7 cellular contexts compared by ENCODE assay signal in genomic region chr9:37114442-37114841, GRCh38. TPM values are rescaled to one million over a fixed set of nuclear protein-coding genes. Genes with fewer than 3 reads are reported as not detected.
DNase-seq lines count a peak whose midpoint lies in the region; ATAC-seq, FAIRE-seq and TF ChIP-seq lines count a peak whose summit lies in the region.
"Not testable (repeated sequence)": the region's sequence is repeated elsewhere in the genome, so short reads cannot be mapped to it uniquely, and the experiment has no call there.

No MANE protein-coding gene starts in this region.

- SMC1A ChIA-PET in GM12878 (lab: Charles Lee; ENCODE audit: uncharacterized antibody, unreplicated experiment) = interaction anchor here (0.6 to 1.6 kb wide), 3 partner anchors 11 to 214 kb away, joined by 3 to 5 read pairs (median 4); no protein-coding TSS in a partner anchor

- in situ Hi-C loops in GM12878 (cut with MboI) = not testable (repeated sequence)

- TF ChIP-seq CTCF in DOHH2 (IDR thresholded peaks at IDR 0.05; ENCODE audit: low read depth, low read length, poor library complexity, severe bottlenecking); GM12878 (IDR thresholded peaks at IDR 0.05 in 2 of 3, conservative IDR thresholded peaks at IDR 0.05 in 1 of 3; ENCODE audit: control insufficient read depth in 2 of 3, extremely low read depth in 1 of 3, insufficient read depth in 1 of 3, low read depth in 3 of 3, low read length in 3 of 3): not testable (repeated sequence)

- H3K9me3 Mint-ChIP-seq in memory B cell; stimulated activated naive B cell treated with anti-CD40 and anti-IgM and Interleukin-4, amounts not matched to agents 10 μg/mL and 1 μg/mL and 100 μg/mL, for 72 hours: not testable (repeated sequence)

- not testable (repeated sequence) for H3K27me3 Mint-ChIP-seq in memory B cell; stimulated activated naive B cell treated with anti-CD40 and anti-IgM and Interleukin-4, amounts not matched to agents 10 μg/mL and 1 μg/mL and 100 μg/mL, for 72 hours

- RAD21 ChIA-PET in GM12878 (lab: Charles Lee; ENCODE audit: unreplicated experiment) = interaction anchor here (0.6 kb wide), 1 partner anchor 251 kb away, joined by 3 read pairs; no protein-coding TSS in a partner anchor

- peak overlapping the region; percentile 55 for H3K27ac ChIP-seq in DOHH2 (ENCODE audit: low read depth, low read length)
- not testable (repeated sequence) for H3K27ac ChIP-seq in GM12878 (ENCODE audit: control insufficient read depth, insufficient read depth)

- CTCF ChIA-PET in GM12878 (lab: Yijun Ruan, JAX) = not testable (repeated sequence)

- not testable (repeated sequence) for DNase-seq in GM12892 (ENCODE audit: insufficient read length); GM19239 (ENCODE audit: insufficient read length, low spot score); GM12878 (ENCODE audit: low read depth, low spot score); memory B cell (ENCODE audit: low spot score in 2 of 2); stimulated activated naive B cell treated with anti-CD40 and anti-IgM and Interleukin-4, amounts not matched to agents 10 μg/mL and 1 μg/mL and 100 μg/mL, for 72 hours
- peak; percentile 10 to 18 for DNase-seq in NCI-H526 (lab: John Stamatoyannopoulos, UW)

- POLR2A ChIA-PET in GM12878 (lab: Charles Lee) = interaction anchor here (1.0 kb wide), 1 partner anchor 24 kb away, joined by 4 read pairs; no protein-coding TSS in a partner anchor

- peak overlapping the region; percentile 80 for H3K4me2 ChIP-seq in DOHH2 (ENCODE audit: low read length)
- H3K4me2 ChIP-seq in GM12878 (ENCODE audit: control insufficient read depth, insufficient read depth) = not testable (repeated sequence)

- not testable (repeated sequence) for ATAC-seq in GM12878
- peak; percentile 54 for ATAC-seq in memory B cell (ENCODE audit: low read depth)
- ATAC-seq in stimulated activated naive B cell treated with anti-CD40 and anti-IgM and Interleukin-4, amounts not matched to agents 10 μg/mL and 1 μg/mL and 100 μg/mL, for 72 hours (replicated peaks) = peak; percentile 33 to 34

- H3K9me3 ChIP-seq in DOHH2 (ENCODE audit: control insufficient read depth, insufficient read depth, low read length); GM12878 (replicated peaks; ENCODE audit: control insufficient read depth, insufficient read depth, low read length): not testable (repeated sequence)

- H3K4me1 ChIP-seq in DOHH2 (ENCODE audit: control insufficient read depth, low read length) = peaks cover 36% of the 10 kb centered on the region
- H3K4me1 ChIP-seq in GM12878 (ENCODE audit: control insufficient read depth, insufficient read depth, low read length) = not testable (repeated sequence)

- H3K4me3 Mint-ChIP-seq in memory B cell; stimulated activated naive B cell treated with anti-CD40 and anti-IgM and Interleukin-4, amounts not matched to agents 10 μg/mL and 1 μg/mL and 100 μg/mL, for 72 hours: not testable (repeated sequence)

- intact Hi-C loops in GM12878 (cut with micrococcal nuclease; ENCODE audit: unreplicated experiment) = not testable (repeated sequence)

- FAIRE-seq in GM12892 (lab: Jason Lieb, UNC) = peak; percentile 89
- FAIRE-seq in GM19239 (lab: Jason Lieb, UNC) = peak; percentile 86
- peak; percentile 89 for FAIRE-seq in GM12878 (lab: Jason Lieb, UNC)

- H3F3A ChIP-seq in DOHH2 (ENCODE audit: control insufficient read depth, insufficient read depth) = not testable (repeated sequence)

- WGBS in GM12878 (ENCODE audit: insufficient coverage, insufficient replicate concordance, low lambda C conversion rate, missing lambda C conversion rate) = 67% methylated on average over 4 of the region's 4 CpGs

- peak overlapping the region; percentile 29; the same call in 1 of the 2 replicates for H2AFZ ChIP-seq in GM12878 (ENCODE audit: control insufficient read depth, low read depth, low read length)

- TF ChIP-seq POLR2A in GM12892 (IDR thresholded peaks at IDR 0.05; ENCODE audit: low read depth, low read length); GM12878 (IDR thresholded peaks at IDR 0.05; ENCODE audit: low read depth, low read length): not testable (repeated sequence)

- not testable (repeated sequence) for H3K9me2 ChIP-seq in DOHH2 (replicated peaks; ENCODE audit: control insufficient read depth, low read length)

- not testable (repeated sequence) for H3K79me2 ChIP-seq in DOHH2 (ENCODE audit: control insufficient read depth, low read length); GM12878 (ENCODE audit: control insufficient read depth, insufficient read depth, low read length)

- H4K20me1 ChIP-seq in DOHH2 (ENCODE audit: control insufficient read depth, insufficient read depth, low read depth, low read length); GM12878 (ENCODE audit: control insufficient read depth, insufficient read depth): not testable (repeated sequence)

- peaks cover 18% of the 10 kb centered on the region for H3K4me1 Mint-ChIP-seq in memory B cell
- H3K4me1 Mint-ChIP-seq in stimulated activated naive B cell treated with anti-CD40 and anti-IgM and Interleukin-4, amounts not matched to agents 10 μg/mL and 1 μg/mL and 100 μg/mL, for 72 hours = peaks cover 8 to 13% of the 10 kb centered on the region in 2 donors

- H3K36me3 ChIP-seq in DOHH2 (ENCODE audit: control insufficient read depth, low read length); GM12878 (ENCODE audit: control insufficient read depth in 2 of 2, insufficient read depth in 2 of 2, low read length in 1 of 2): not testable (repeated sequence)

- peak overlapping the region; percentile 61 for H3K4me3 ChIP-seq in DOHH2 (ENCODE audit: low read length)
- not testable (repeated sequence) for H3K4me3 ChIP-seq in GM12878

- H3K27me3 ChIP-seq in DOHH2 (ENCODE audit: control insufficient read depth, low read length); GM12878 (replicated peaks in 1 of 2; ENCODE audit: control insufficient read depth in 2 of 2, insufficient read depth in 2 of 2, low read length in 1 of 2): not testable (repeated sequence)

- BruUV-seq in GM12878 (replicated peaks; lab: Mats Ljungman, UMichigan) = not testable (repeated sequence)

- H3K9ac ChIP-seq in GM12878 (ENCODE audit: control insufficient read depth, insufficient read depth, low read length) = not testable (repeated sequence)

- not testable (repeated sequence) for TF ChIP-seq RAD21 in GM12878 (IDR thresholded peaks at IDR 0.05; ENCODE audit: insufficient read depth, low read depth, low read length)

- H3K27ac Mint-ChIP-seq in memory B cell; stimulated activated naive B cell treated with anti-CD40 and anti-IgM and Interleukin-4, amounts not matched to agents 10 μg/mL and 1 μg/mL and 100 μg/mL, for 72 hours: not testable (repeated sequence)

- H3K36me3 Mint-ChIP-seq in memory B cell; stimulated activated naive B cell treated with anti-CD40 and anti-IgM and Interleukin-4, amounts not matched to agents 10 μg/mL and 1 μg/mL and 100 μg/mL, for 72 hours: not testable (repeated sequence)

- TF ChIP-seq EP300 in GM12878 (IDR thresholded peaks at IDR 0.05; ENCODE audit: borderline replicate concordance in 1 of 2, control insufficient read depth in 1 of 2, low read depth in 2 of 2, low read length in 2 of 2) = not testable (repeated sequence)

RNA-seq across cellular contexts. Expression of gene ZCCHC7, which starts 5.9 kb away (rescaled TPM):
- 60.8 TPM for polyA plus RNA-seq in GM12892 (2012; ENCODE audit: missing spikeins)
- 289 and 299 TPM in 2 replicates for total RNA-seq in GM12878 (2013; cell fraction: nucleolus; rRNA removed)
- 42.9 and 48.0 TPM in 2 replicates for total RNA-seq in GM12878 (2014; rRNA removed)
- 73.6 and 75.8 TPM in 2 replicates for total RNA-seq in GM12878 (2014; rRNA removed; fragmentation: Illumina TruSeq; extraction: Trizol)
- 45.8 and 49.9 TPM in 2 replicates for total RNA-seq in GM12878 (2021)
- 22.6 TPM for polyA plus RNA-seq in GM12878 (2011; ENCODE audit: low read depth)
- polyA plus RNA-seq in GM12878 (2011; rRNA removed) = 178 and 200 TPM in 2 replicates
- polyA plus RNA-seq in GM12878 (2011; cell fraction: cytosol; rRNA removed) = 140 and 169 TPM in 2 replicates
- 86.0 and 107 TPM in 2 replicates for polyA plus RNA-seq in GM12878 (2011; cell fraction: nucleus; rRNA removed)
- 33.6 and 39.7 TPM in 2 replicates for polyA plus RNA-seq in GM12878 (2012)
- polyA plus RNA-seq in GM12878 (2014; fragmentation: Illumina TruSeq; extraction: Trizol) = 87.6 and 112 TPM in 2 replicates
- 10 to 100 TPM; 58.6 to 60.8 TPM for polyA plus RNA-seq in GM12878 (2014; fragmentation: Nextera tagmentation; extraction: Ambion mirVana)
- polyA plus RNA-seq in GM12878 (2014; rRNA removed) = 34.2 and 45.1 TPM in 2 replicates
- 10 to 100 TPM; 46.2 to 48.1 TPM for polyA plus RNA-seq in GM12878 (2016; fragmentation: Nextera tagmentation; extraction: Ambion mirVana)
- polyA minus RNA-seq in GM12878 (2011; rRNA and poly(A)+ RNA removed) = 214 and 217 TPM in 2 replicates
- 55.5 and 64.1 TPM in 2 replicates for polyA minus RNA-seq in GM12878 (2011; cell fraction: cytosol; rRNA and poly(A)+ RNA removed)
- polyA minus RNA-seq in GM12878 (2011; cell fraction: nucleus; rRNA and poly(A)+ RNA removed) = 75.1 and 94.9 TPM in 2 replicates
